ENCODE assay signal across 1 cellular context in genomic region chr15:78360426-78360825, GRCh38.
TF ChIP-seq lines count a peak whose summit lies in the region.

No MANE protein-coding gene starts in this region.

TF ChIP-seq in HepG2, 621 proteins besides CTCF, POLR2A, EP300 and RAD21:
- TF ChIP-seq MXD1 (CRISPR knock-in tag; IDR thresholded peaks at IDR 0.05), result no peak
- TF ChIP-seq ZBED4 (CRISPR knock-in tag; IDR thresholded peaks at IDR 0.05; ENCODE audit: borderline replicate concordance), result no peak
- no peak for TF ChIP-seq ZNF784 (CRISPR knock-in tag; IDR thresholded peaks at IDR 0.05; ENCODE audit: borderline replicate concordance)
- no peak for TF ChIP-seq THAP8 (CRISPR knock-in tag; IDR thresholded peaks at IDR 0.05; ENCODE audit: borderline replicate concordance)
- no peak for TF ChIP-seq ZNF318 (CRISPR knock-in tag; IDR thresholded peaks at IDR 0.05)
- no peak for TF ChIP-seq ZNF746 (CRISPR knock-in tag; IDR thresholded peaks at IDR 0.05)
- no peak for TF ChIP-seq ZFP91 (CRISPR knock-in tag; IDR thresholded peaks at IDR 0.05; ENCODE audit: borderline replicate concordance)
- no peak for TF ChIP-seq WIZ (CRISPR knock-in tag; IDR thresholded peaks at IDR 0.05)
- no peak for TF ChIP-seq EZH2 (conservative IDR thresholded peaks at IDR 0.05; ENCODE audit: low read depth, low read length)
- no peak for TF ChIP-seq CEBPZ (IDR thresholded peaks at IDR 0.05; ENCODE audit: low read length)
TF ChIP-seq in HepG2: peak in this region for 0.
